ENCODE assay signal across 10 cellular contexts in the genomic region with DNA sequence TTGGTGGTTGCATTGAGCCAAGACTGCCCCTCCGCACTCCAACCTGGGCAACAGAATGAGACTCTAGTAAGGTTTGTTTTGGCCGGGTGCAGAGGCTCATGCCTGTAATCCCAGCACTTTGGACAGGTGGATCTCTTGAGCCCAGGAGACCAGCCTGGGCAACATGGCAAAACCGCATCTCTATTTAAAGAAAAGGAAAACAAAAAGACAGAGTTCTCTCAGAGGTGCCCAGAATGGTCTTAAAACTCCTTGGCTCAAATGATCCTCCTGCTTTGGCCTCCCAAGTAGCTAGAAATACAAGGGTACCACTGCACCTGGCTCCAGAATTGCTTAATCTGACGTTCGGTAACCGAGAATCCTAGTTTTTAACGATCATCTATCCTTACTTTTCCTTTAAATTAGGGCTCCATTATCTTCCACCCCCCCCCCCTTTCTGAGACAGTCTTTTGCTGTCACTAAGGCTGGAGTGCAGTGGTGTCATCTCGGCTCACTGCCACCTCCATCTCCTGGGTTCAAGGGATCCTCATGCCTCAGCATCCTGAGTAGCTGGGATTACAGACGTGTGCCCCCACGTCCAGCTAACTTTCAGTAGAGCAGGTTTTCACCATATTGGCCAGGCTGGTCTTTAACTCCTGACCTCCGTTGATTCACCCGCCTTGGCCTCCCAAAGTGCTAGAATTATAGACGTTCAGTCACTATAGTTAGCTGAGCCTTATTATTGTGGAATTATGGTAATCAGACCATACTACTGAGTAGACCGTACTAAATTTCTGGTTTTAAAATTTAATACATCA. TPM values are rescaled to one million over a fixed set of nuclear protein-coding genes. Genes with fewer than 3 reads are reported as not detected.
DNase-seq lines count a peak whose midpoint lies in the region; ATAC-seq and TF ChIP-seq lines count a peak whose summit lies in the region.
"Had no signal": no experiment of that assay in that cellular context is flagged by ENCODE, and none has a peak within 500 bp of the region (broad histone marks: within the 10 kb centered on the region; RNA-seq: fewer than 3 reads in every experiment).

No MANE protein-coding gene starts in this region.

- H3K9me2 ChIP-seq in GM23248 (ENCODE audit: insufficient read depth): no peaks in the 10 kb centered on the region

- no peaks in the 10 kb centered on the region for H4K20me1 ChIP-seq in GM23248 (ENCODE audit: insufficient read depth)

- POLR2A ChIA-PET in RWPE1 (lab: Yijun Ruan, JAX; ENCODE audit: low non-redundant PET): interaction anchor here (0.6 kb wide), 1 partner anchor 21 kb away, joined by 4 read pairs; no protein-coding TSS in a partner anchor

- peaks cover 73% of the 10 kb centered on the region for H3K79me2 ChIP-seq in GM23248 (ENCODE audit: insufficient read depth)

- peak overlapping the region; percentile 94 for H3K9ac ChIP-seq in GM23248

- H3F3A ChIP-seq in GM23248 (ENCODE audit: insufficient read depth): peaks cover 59% of the 10 kb centered on the region

- H3K4me1 ChIP-seq in GM23248 (ENCODE audit: insufficient read depth): peaks cover 29% of the 10 kb centered on the region
- H3K4me1 ChIP-seq in sigmoid colon: peaks cover 0 to 44% (median 40%) of the 10 kb centered on the region in 4 donors
- H3K4me1 ChIP-seq in aorta (ENCODE audit: control insufficient read depth in 1 of 2, insufficient read depth in 2 of 2, low read length in 2 of 2): no peaks in the 10 kb centered on the region

- ATAC-seq in left colon (no peak), aorta (ENCODE audit: low FRiP score) (no peak)

- peak overlapping the region; percentile 97 for H3K4me2 ChIP-seq in GM23248 (ENCODE audit: unreplicated experiment)

- H3K9me3 ChIP-seq in GM23248 (ENCODE audit: low read depth) (no peaks in the 10 kb centered on the region), sigmoid colon (no peaks in the 10 kb centered on the region), aorta (ENCODE audit: control insufficient read depth, low read length) (no peaks in the 10 kb centered on the region)

- no peak overlapping the region for H2AFZ ChIP-seq in GM23248

- H3K36me3 ChIP-seq in GM23248 (ENCODE audit: low read depth): peaks cover 39% of the 10 kb centered on the region
- peaks cover 26 to 70% (median 40%) of the 10 kb centered on the region in 4 donors for H3K36me3 ChIP-seq in sigmoid colon
- peaks cover 0 to 1% of the 10 kb centered on the region in 2 donors for H3K36me3 ChIP-seq in aorta (ENCODE audit: control insufficient read depth in 1 of 2, insufficient read depth in 2 of 2, low read length in 1 of 2)

- H3K27me3 ChIP-seq in GM23248 (replicated peaks; ENCODE audit: insufficient read depth): no peaks in the 10 kb centered on the region
- no peaks in the 10 kb centered on the region for H3K27me3 ChIP-seq in sigmoid colon
- no peaks in the 10 kb centered on the region for H3K27me3 ChIP-seq in aorta (ENCODE audit: control insufficient read depth in 1 of 2, insufficient read depth in 2 of 2, low read length in 1 of 2)

- TF ChIP-seq CTCF in RWPE1 (conservative IDR thresholded peaks at IDR 0.05; ENCODE audit: low read depth): no peak
- TF ChIP-seq CTCF in epithelial cell of esophagus (IDR thresholded peaks at IDR 0.05; ENCODE audit: insufficient read depth, low read depth, low read length, missing control alignments): no peak
- TF ChIP-seq CTCF in sigmoid colon (IDR thresholded peaks at IDR 0.05): no peak

- DNase-seq in GM23248: no peak
- DNase-seq in RWPE1 (ENCODE audit: low spot score): no peak
- no peak for DNase-seq in epithelial cell of esophagus (ENCODE audit: low read depth)
- DNase-seq in sigmoid colon: no peak
- no peak for DNase-seq in NCI-H2029 (lab: John Stamatoyannopoulos, UW)
- DNase-seq in NCI-H1436 treated with DMSO at 0.1 percent for 48 hours (lab: John Stamatoyannopoulos, UW): no peak
- DNase-seq in left colon: no peak
- no peak for DNase-seq in aorta
- DNase-seq: activated effector memory CD4-positive, alpha-beta T cell treated with Interleukin-2 at 50 U/mL for 16 hours; NCI-H748 treated with DMSO at 0.1 percent for 48 hours had no signal

- TF ChIP-seq EP300 in sigmoid colon (IDR thresholded peaks at IDR 0.05): no peak

- CTCF ChIA-PET in RWPE1 (lab: Yijun Ruan, JAX): interaction anchor here (0.5 to 1.2 kb wide), 4 partner anchors 17 to 387 kb away, joined by 3 to 4 read pairs (median 3); no protein-coding TSS in a partner anchor

- peak overlapping the region; percentile 91 for H3K27ac ChIP-seq in GM23248
- peak overlapping the region; percentile 62 for H3K27ac ChIP-seq in RWPE1
- H3K27ac ChIP-seq in sigmoid colon: peak overlapping the region; percentile 23 to 98 (median 96)
- no peak overlapping the region for H3K27ac ChIP-seq in aorta (ENCODE audit: low read depth in 1 of 2, low read length in 2 of 2)

- peak overlapping the region; percentile 95 for H3K4me3 ChIP-seq in GM23248
- peak overlapping the region; percentile 97 for H3K4me3 ChIP-seq in epithelial cell of esophagus (ENCODE audit: low read length)
- H3K4me3 ChIP-seq in sigmoid colon: peak overlapping the region in 1 of 4 donors; percentile 88
- H3K4me3 ChIP-seq in aorta (ENCODE audit: low read length in 2 of 2): no peak overlapping the region

- 70 to 78% methylated on average over 14 of the region's 14 CpGs for WGBS in GM23248 (ENCODE audit: low coverage in 1 of 2, low lambda C conversion rate in 2 of 2, missing lambda C conversion rate in 2 of 2), 2 experiments
- 65 to 81% methylated on average over 14 of the region's 14 CpGs for WGBS in sigmoid colon, 2 donors
- WGBS in aorta, 2 donors: 72 to 77% methylated on average over 14 of the region's 14 CpGs

- in situ Hi-C loops in GM23248 (cut with MboI): no loop called here

- TF ChIP-seq POLR2A in sigmoid colon (IDR thresholded peaks at IDR 0.05): no peak

- intact Hi-C loops in sigmoid colon (cut with DNase I) (loop anchor here (5.0 kb wide), 1 partner anchor 81 kb away; a partner anchor contains a TSS), left colon (cut with DNase I, micrococcal nuclease) (no loop called here), aorta (cut with DNase I) (no loop called here)

RNA-seq across cellular contexts. Expression of a gene that starts 1.7 kb away (rescaled TPM):
- total RNA-seq in GM23248 (2014; rRNA removed; shearing (Covaris generic)): 653 and 1,103 TPM in 2 replicates
- polyA plus RNA-seq in GM23248 (2016; fragmentation: Nextera tagmentation; extraction: Ambion mirVana): 1,202 and 1,239 TPM in 2 replicates
- total RNA-seq in sigmoid colon: 1,000 to 10,000 TPM; 1,350 to 3,369 (median 2,098) TPM
- 1,000 to 10,000 TPM; 2,091 to 3,409 (median 2,533) TPM for polyA plus RNA-seq in sigmoid colon
- 100 to 1,000 TPM; 652 to 750 TPM for total RNA-seq in left colon
- total RNA-seq in aorta: 100 to 1,000 TPM; 804 to 820 TPM
- 1,000 to 10,000 TPM; 2,334 to 4,827 TPM for polyA plus RNA-seq in aorta

RNA-seq across cellular contexts. Expression of a gene that starts 2.2 kb away (rescaled TPM):
- total RNA-seq in GM23248 (2014; rRNA removed; shearing (Covaris generic)): 70.4 and 90.6 TPM in 2 replicates
- polyA plus RNA-seq in GM23248 (2016; fragmentation: Nextera tagmentation; extraction: Ambion mirVana): 207 and 210 TPM in 2 replicates
- 10 to 100 TPM; 32.4 to 60.3 (median 47.5) TPM for total RNA-seq in sigmoid colon
- polyA plus RNA-seq in sigmoid colon: 10 to 100 TPM; 49.9 to 90.9 (median 74.5) TPM
- 10 to 100 TPM; 65.1 to 72.8 TPM for total RNA-seq in left colon
- 10 to 100 TPM; 49.6 to 54.3 TPM for total RNA-seq in aorta
- 10 to 100 TPM; 33.8 to 53.6 TPM for polyA plus RNA-seq in aorta

RNA-seq across cellular contexts. Expression of a gene that starts 14.3 kb away (rescaled TPM):
- 11.1 and 13.7 TPM in 2 replicates for total RNA-seq in GM23248 (2014; rRNA removed; shearing (Covaris generic))
- polyA plus RNA-seq in GM23248 (2016; fragmentation: Nextera tagmentation; extraction: Ambion mirVana) (7.8 and 7.9 TPM in 2 replicates), sigmoid colon (10 to 100 TPM in 2 of 3 donors, 1 to 10 TPM in 1; 8.4 to 31.5 (median 11.1) TPM), aorta (1 to 10 TPM; 8.5 to 8.9 TPM)
- total RNA-seq in sigmoid colon (10 to 100 TPM in 2 of 4 donors, 1 to 10 TPM in 2; 8.0 to 13.8 (median 10.1) TPM), left colon (10 to 100 TPM; 43.0 to 59.9 TPM), aorta (10 to 100 TPM in 1 of 2 donors, 1 to 10 TPM in 1; 7.8 to 12.9 TPM)

RNA-seq across cellular contexts. Expression of a gene that starts 18.5 kb away (rescaled TPM):
- total RNA-seq in GM23248 (2014; rRNA removed; shearing (Covaris generic)): 15.3 and 19.3 TPM in 2 replicates
- polyA plus RNA-seq in GM23248 (2016; fragmentation: Nextera tagmentation; extraction: Ambion mirVana) (10.4 and 13.1 TPM in 2 replicates), sigmoid colon (10 to 100 TPM in 1 of 3 donors, 1 to 10 TPM in 2; 5.3 to 24.6 (median 7.2) TPM), aorta (100 to 1,000 TPM in 1 of 2 donors, 10 to 100 TPM in 1; 10.3 to 138 TPM)
- total RNA-seq in sigmoid colon (10 to 100 TPM; 29.6 to 60.5 (median 40.7) TPM), left colon (10 to 100 TPM; 22.7 to 28.5 TPM), aorta (10 to 100 TPM; 56.4 to 61.8 TPM)

RNA-seq across cellular contexts. Expression of a gene that starts 40.6 kb away (rescaled TPM):
- 85.4 and 97.0 TPM in 2 replicates for total RNA-seq in GM23248 (2014; rRNA removed; shearing (Covaris generic))
- polyA plus RNA-seq in GM23248 (2016; fragmentation: Nextera tagmentation; extraction: Ambion mirVana): 56.3 and 58.5 TPM in 2 replicates
- total RNA-seq in sigmoid colon: 10 to 100 TPM; 26.6 to 37.6 (median 30.7) TPM
- 100 to 1,000 TPM in 1 of 3 donors, 10 to 100 TPM in 1, 1 to 10 TPM in 1; 6.0 to 106 (median 22.0) TPM for polyA plus RNA-seq in sigmoid colon
- total RNA-seq in left colon: 100 to 1,000 TPM; 107 to 138 TPM
- 100 to 1,000 TPM; 101 to 145 TPM for total RNA-seq in aorta
- 10 to 100 TPM; 35.7 to 35.9 TPM for polyA plus RNA-seq in aorta

Comparison
In these comparisons a context has a peak if more than half of its experiments do, and no peak if none do; other contexts are left out.
1. H3K27ac ChIP-seq: peak in GM23248 (single experiment), RWPE1 (single experiment) and sigmoid colon (4 of 4); none in aorta (0 of 2).
2. H3K4me3 ChIP-seq: peak in GM23248 (single experiment) and epithelial cell of esophagus (single experiment); none in aorta (0 of 2).